In genomic region chr4:90027565-90027964, GRCh38 we compare ENCODE assay signal across 11 cellular contexts.
DNase-seq lines count a peak whose midpoint lies in the region; ATAC-seq and TF ChIP-seq lines count a peak whose summit lies in the region.
"Had no signal": no experiment of that assay in that cellular context is flagged by ENCODE, and none has a peak within 500 bp of the region (broad histone marks: within the 10 kb centered on the region; RNA-seq: fewer than 3 reads in every experiment).

No MANE protein-coding gene starts in this region.

- H3K4me1 ChIP-seq in naive thymus-derived CD4-positive, alpha-beta T cell (ENCODE audit: control insufficient read depth in 2 of 2, insufficient read depth in 2 of 2, low read length in 2 of 2) = no peaks in the 10 kb centered on the region
- H3K4me1 ChIP-seq in upper lobe of left lung = no peaks in the 10 kb centered on the region

- peaks cover 0 to 8% (median 0%) of the 10 kb centered on the region in 5 donors for H3K27me3 Mint-ChIP-seq in naive thymus-derived CD4-positive, alpha-beta T cell
- H3K27me3 Mint-ChIP-seq: activated naive CD8-positive, alpha-beta T cell had no signal

- H3K36me3 Mint-ChIP-seq in naive thymus-derived CD4-positive, alpha-beta T cell = no peaks in the 10 kb centered on the region
- H3K36me3 Mint-ChIP-seq: activated naive CD8-positive, alpha-beta T cell; mesothelial cell of epicardium had no signal

- no peak for TF ChIP-seq CTCF in upper lobe of left lung (IDR thresholded peaks at IDR 0.05)

- H3K4me1 Mint-ChIP-seq in naive thymus-derived CD4-positive, alpha-beta T cell = peaks cover 0 to 1% (median 0%) of the 10 kb centered on the region in 7 donors

- intact Hi-C loops in naive thymus-derived CD4-positive, alpha-beta T cell (cut with micrococcal nuclease) = no loop called here

- no peak overlapping the region for H3K27ac Mint-ChIP-seq in naive thymus-derived CD4-positive, alpha-beta T cell
- H3K27ac Mint-ChIP-seq: activated naive CD8-positive, alpha-beta T cell; mesothelial cell of epicardium had no signal

- no peak overlapping the region for H3K4me3 ChIP-seq in naive thymus-derived CD4-positive, alpha-beta T cell (ENCODE audit: low read length)
- no peak overlapping the region for H3K4me3 ChIP-seq in upper lobe of left lung

- no peaks in the 10 kb centered on the region for H3K36me3 ChIP-seq in naive thymus-derived CD4-positive, alpha-beta T cell (ENCODE audit: control insufficient read depth in 2 of 3, insufficient read depth in 3 of 3, low read length in 3 of 3)
- H3K36me3 ChIP-seq in upper lobe of left lung = no peaks in the 10 kb centered on the region

- ATAC-seq in GM19328 (IDR thresholded peaks at IDR 0.05; ENCODE audit: unreplicated experiment) = peak; percentile 88
- ATAC-seq in HG02678 (IDR thresholded peaks at IDR 0.05; ENCODE audit: unreplicated experiment) = peak; percentile 92
- peak; percentile 94 for ATAC-seq in HG03460 (IDR thresholded peaks at IDR 0.05; ENCODE audit: unreplicated experiment)
- peak; percentile 57 for ATAC-seq in naive thymus-derived CD4-positive, alpha-beta T cell
- no peak for ATAC-seq in upper lobe of left lung (ENCODE audit: low FRiP score in 2 of 2)

- no peaks in the 10 kb centered on the region for H3K9me3 ChIP-seq in naive thymus-derived CD4-positive, alpha-beta T cell (ENCODE audit: control insufficient read depth in 2 of 3, low read length in 3 of 3)
- H3K9me3 ChIP-seq in upper lobe of left lung = no peaks in the 10 kb centered on the region

- TF ChIP-seq EP300 in upper lobe of left lung (IDR thresholded peaks at IDR 0.05) = no peak

- CTCF ChIA-PET in naive thymus-derived CD4-positive, alpha-beta T cell (lab: Charles Lee) = no interaction called here

- WGBS in upper lobe of left lung, 2 donors = 39 to 48% methylated on average over 2 of the region's 2 CpGs

- H3K4me3 Mint-ChIP-seq in naive thymus-derived CD4-positive, alpha-beta T cell = no peak overlapping the region
- H3K4me3 Mint-ChIP-seq: activated naive CD8-positive, alpha-beta T cell; mesothelial cell of epicardium had no signal

- no peaks in the 10 kb centered on the region for H3K27me3 ChIP-seq in naive thymus-derived CD4-positive, alpha-beta T cell (ENCODE audit: control insufficient read depth in 2 of 2, insufficient read depth in 2 of 2, low read length in 2 of 2)
- H3K27me3 ChIP-seq in upper lobe of left lung = no peaks in the 10 kb centered on the region

- no peak for TF ChIP-seq POLR2A in upper lobe of left lung (IDR thresholded peaks at IDR 0.05)

- POLR2A ChIA-PET in naive thymus-derived CD4-positive, alpha-beta T cell (lab: Charles Lee) = no interaction called here

- DNase-seq in naive thymus-derived CD4-positive, alpha-beta T cell = no peak
- no peak for DNase-seq in NCI-H2081 treated with DMSO at 0.1 percent for 48 hours (lab: John Stamatoyannopoulos, UW)
- no peak for DNase-seq in occipital lobe (lab: John Stamatoyannopoulos, UW)
- DNase-seq in upper lobe of left lung = no peak
- DNase-seq: HCEC 1CT, NCI-H1092 treated with DMSO at 0.1 percent for 48 hours had no signal

- no peak overlapping the region for H3K27ac ChIP-seq in naive thymus-derived CD4-positive, alpha-beta T cell (ENCODE audit: low read depth, low read length)
- H3K27ac ChIP-seq in upper lobe of left lung = no peak overlapping the region

- no peaks in the 10 kb centered on the region for H3K9me3 Mint-ChIP-seq in naive thymus-derived CD4-positive, alpha-beta T cell
- H3K9me3 Mint-ChIP-seq: mesothelial cell of epicardium had no signal

Comparison
In these comparisons a context has a peak if more than half of its experiments do, and no peak if none do; other contexts are left out.
1. ATAC-seq: peak in GM19328 (single experiment), HG02678 (single experiment), HG03460 (single experiment) and naive thymus-derived CD4-positive, alpha-beta T cell (single experiment); none in upper lobe of left lung (0 of 2).